1 cellular context compared by ENCODE assay signal in genomic region chr4:158172196-158172557, GRCh38.
TF ChIP-seq lines count a peak whose summit lies in the region.

No MANE protein-coding gene starts in this region.

TF ChIP-seq in endothelial cell of umbilical vein, 7 proteins besides CTCF, POLR2A, EP300 and RAD21:
- TF ChIP-seq GATA2 (IDR thresholded peaks at IDR 0.05; ENCODE audit: insufficient read depth, insufficient read length, low read depth, low read length) = no peak
- TF ChIP-seq MAX (IDR thresholded peaks at IDR 0.05; ENCODE audit: insufficient read depth, insufficient read length) = no peak
- TF ChIP-seq EZH2 (IDR thresholded peaks at IDR 0.05; ENCODE audit: borderline replicate concordance, low read depth, low read length, severe bottlenecking) = no peak
- no peak for TF ChIP-seq JUN (IDR thresholded peaks at IDR 0.05; ENCODE audit: borderline replicate concordance, insufficient read depth, insufficient read length, low read depth)
- no peak for TF ChIP-seq MYC (IDR thresholded peaks at IDR 0.05; ENCODE audit: low read depth, low read length)
- TF ChIP-seq FOS (IDR thresholded peaks at IDR 0.05; ENCODE audit: borderline replicate concordance, insufficient read depth, low read length) = no peak
- no peak for TF ChIP-seq POLR2AphosphoS5 (IDR thresholded peaks at IDR 0.05; ENCODE audit: insufficient read depth, low read depth, low read length)
